1 cellular context compared by ENCODE assay signal in the genomic region with DNA sequence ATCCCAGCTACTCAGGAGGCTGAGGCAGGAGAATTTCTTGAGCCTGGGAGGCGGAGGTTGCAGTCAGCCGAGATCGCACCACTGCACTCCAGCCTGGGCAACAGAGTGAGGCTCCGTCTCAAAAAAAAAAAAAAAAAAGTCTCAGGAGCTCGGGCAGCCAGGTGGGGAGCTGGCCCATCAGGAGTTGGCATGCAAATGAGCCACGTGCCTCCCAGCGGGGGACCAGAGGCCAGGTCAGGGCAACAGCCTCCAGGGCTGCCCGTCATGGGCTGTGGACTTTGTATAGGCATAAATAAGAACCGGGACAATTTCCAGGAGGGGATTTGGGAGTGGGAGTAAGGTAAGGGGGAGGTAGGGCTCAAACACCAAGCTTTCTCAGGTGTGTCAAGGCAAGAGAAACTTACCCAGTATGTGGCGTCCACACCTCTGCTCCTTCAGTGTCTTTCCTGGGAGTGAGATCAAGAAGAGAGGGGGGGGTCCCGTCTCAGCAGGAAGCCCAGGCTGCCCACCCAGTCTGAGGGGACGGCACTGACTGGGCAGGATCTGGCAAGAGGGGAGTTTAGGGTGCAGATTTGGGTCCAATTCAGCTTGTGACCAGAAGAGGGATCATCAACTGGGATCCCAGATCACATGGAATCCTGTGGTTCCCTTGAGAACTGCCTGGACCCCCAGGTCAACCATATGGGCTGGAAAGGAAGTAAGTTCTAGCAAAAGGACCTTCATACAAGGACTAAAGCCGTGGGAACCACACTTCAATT.
A peak's percentile ranks its signal among the peaks of the same experiment; 100 is the strongest.
TF ChIP-seq lines count a peak whose summit lies in the region.

No MANE protein-coding gene starts in this region.

TF ChIP-seq in HepG2, 621 proteins besides CTCF, POLR2A, EP300 and RAD21 (continued from another document and continues in another):
- TF ChIP-seq, protein P1, sequence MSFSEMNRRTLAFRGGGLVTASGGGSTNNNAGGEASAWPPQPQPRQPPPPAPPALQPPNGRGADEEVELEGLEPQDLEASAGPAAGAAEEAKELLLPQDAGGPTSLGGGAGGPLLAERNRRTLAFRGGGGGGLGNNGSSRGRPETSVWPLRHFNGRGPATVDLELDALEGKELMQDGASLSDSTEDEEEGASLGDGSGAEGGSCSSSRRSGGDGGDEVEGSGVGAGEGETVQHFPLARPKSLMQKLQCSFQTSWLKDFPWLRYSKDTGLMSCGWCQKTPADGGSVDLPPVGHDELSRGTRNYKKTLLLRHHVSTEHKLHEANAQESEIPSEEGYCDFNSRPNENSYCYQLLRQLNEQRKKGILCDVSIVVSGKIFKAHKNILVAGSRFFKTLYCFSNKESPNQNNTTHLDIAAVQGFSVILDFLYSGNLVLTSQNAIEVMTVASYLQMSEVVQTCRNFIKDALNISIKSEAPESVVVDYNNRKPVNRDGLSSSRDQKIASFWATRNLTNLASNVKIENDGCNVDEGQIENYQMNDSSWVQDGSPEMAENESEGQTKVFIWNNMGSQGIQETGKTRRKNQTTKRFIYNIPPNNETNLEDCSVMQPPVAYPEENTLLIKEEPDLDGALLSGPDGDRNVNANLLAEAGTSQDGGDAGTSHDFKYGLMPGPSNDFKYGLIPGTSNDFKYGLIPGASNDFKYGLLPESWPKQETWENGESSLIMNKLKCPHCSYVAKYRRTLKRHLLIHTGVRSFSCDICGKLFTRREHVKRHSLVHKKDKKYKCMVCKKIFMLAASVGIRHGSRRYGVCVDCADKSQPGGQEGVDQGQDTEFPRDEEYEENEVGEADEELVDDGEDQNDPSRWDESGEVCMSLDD (CRISPR knock-in tag; IDR thresholded peaks at IDR 0.05; ENCODE audit: borderline replicate concordance) = no peak
- TF ChIP-seq RFX1 (IDR thresholded peaks at IDR 0.05) = no peak
- TF ChIP-seq POLR2AphosphoS5 (IDR thresholded peaks at IDR 0.05; ENCODE audit: low read depth, low read length) = no peak
- no peak for TF ChIP-seq EZH2 (conservative IDR thresholded peaks at IDR 0.05; ENCODE audit: low read depth, low read length)
- no peak for TF ChIP-seq ZNF749 (CRISPR knock-in tag; IDR thresholded peaks at IDR 0.05; ENCODE audit: borderline replicate concordance)
- TF ChIP-seq PHF5A (CRISPR knock-in tag; IDR thresholded peaks at IDR 0.05; ENCODE audit: low read depth, unreplicated experiment) = no peak
- peak; percentile 51; the same call in 1 of the 2 replicates for TF ChIP-seq ZNF543 (CRISPR knock-in tag; IDR thresholded peaks at IDR 0.05)
- no peak for TF ChIP-seq SSRP1 (CRISPR knock-in tag; IDR thresholded peaks at IDR 0.05)
- peak; percentile 43; the same call in 1 of the 2 replicates for TF ChIP-seq NAIF1 (CRISPR knock-in tag; IDR thresholded peaks at IDR 0.05; ENCODE audit: borderline replicate concordance)
- TF ChIP-seq, protein P2, sequence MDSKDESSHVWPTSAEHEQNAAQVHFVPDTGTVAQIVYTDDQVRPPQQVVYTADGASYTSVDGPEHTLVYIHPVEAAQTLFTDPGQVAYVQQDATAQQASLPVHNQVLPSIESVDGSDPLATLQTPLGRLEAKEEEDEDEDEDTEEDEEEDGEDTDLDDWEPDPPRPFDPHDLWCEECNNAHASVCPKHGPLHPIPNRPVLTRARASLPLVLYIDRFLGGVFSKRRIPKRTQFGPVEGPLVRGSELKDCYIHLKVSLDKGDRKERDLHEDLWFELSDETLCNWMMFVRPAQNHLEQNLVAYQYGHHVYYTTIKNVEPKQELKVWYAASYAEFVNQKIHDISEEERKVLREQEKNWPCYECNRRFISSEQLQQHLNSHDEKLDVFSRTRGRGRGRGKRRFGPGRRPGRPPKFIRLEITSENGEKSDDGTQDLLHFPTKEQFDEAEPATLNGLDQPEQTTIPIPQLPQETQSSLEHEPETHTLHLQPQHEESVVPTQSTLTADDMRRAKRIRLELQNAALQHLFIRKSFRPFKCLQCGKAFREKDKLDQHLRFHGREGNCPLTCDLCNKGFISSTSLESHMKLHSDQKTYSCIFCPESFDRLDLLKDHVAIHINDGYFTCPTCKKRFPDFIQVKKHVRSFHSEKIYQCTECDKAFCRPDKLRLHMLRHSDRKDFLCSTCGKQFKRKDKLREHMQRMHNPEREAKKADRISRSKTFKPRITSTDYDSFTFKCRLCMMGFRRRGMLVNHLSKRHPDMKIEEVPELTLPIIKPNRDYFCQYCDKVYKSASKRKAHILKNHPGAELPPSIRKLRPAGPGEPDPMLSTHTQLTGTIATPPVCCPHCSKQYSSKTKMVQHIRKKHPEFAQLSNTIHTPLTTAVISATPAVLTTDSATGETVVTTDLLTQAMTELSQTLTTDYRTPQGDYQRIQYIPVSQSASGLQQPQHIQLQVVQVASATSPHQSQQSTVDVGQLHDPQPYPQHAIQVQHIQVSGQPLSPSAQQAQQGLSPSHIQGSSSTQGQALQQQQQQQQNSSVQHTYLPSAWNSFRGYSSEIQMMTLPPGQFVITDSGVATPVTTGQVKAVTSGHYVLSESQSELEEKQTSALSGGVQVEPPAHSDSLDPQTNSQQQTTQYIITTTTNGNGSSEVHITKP (CRISPR knock-in tag; IDR thresholded peaks at IDR 0.05; ENCODE audit: low read depth) = no peak
- TF ChIP-seq KLF6 (CRISPR knock-in tag; IDR thresholded peaks at IDR 0.05) = no peak
- TF ChIP-seq, protein P3, sequence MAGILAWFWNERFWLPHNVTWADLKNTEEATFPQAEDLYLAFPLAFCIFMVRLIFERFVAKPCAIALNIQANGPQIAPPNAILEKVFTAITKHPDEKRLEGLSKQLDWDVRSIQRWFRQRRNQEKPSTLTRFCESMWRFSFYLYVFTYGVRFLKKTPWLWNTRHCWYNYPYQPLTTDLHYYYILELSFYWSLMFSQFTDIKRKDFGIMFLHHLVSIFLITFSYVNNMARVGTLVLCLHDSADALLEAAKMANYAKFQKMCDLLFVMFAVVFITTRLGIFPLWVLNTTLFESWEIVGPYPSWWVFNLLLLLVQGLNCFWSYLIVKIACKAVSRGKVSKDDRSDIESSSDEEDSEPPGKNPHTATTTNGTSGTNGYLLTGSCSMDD (CRISPR knock-in tag; IDR thresholded peaks at IDR 0.05) = no peak
- TF ChIP-seq TMF1 (CRISPR knock-in tag; IDR thresholded peaks at IDR 0.05; ENCODE audit: low read depth) = no peak
- TF ChIP-seq MIXL1 (CRISPR knock-in tag; IDR thresholded peaks at IDR 0.05) = no peak
- TF ChIP-seq, protein P4, sequence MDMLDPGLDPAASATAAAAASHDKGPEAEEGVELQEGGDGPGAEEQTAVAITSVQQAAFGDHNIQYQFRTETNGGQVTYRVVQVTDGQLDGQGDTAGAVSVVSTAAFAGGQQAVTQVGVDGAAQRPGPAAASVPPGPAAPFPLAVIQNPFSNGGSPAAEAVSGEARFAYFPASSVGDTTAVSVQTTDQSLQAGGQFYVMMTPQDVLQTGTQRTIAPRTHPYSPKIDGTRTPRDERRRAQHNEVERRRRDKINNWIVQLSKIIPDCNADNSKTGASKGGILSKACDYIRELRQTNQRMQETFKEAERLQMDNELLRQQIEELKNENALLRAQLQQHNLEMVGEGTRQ (IDR thresholded peaks at IDR 0.05; ENCODE audit: low read depth, low read length) = 0 out of 2 replicates have a peak, but pooled peaks have one; percentile 20
- TF ChIP-seq, protein P4 (CRISPR knock-in tag; IDR thresholded peaks at IDR 0.05; ENCODE audit: borderline replicate concordance) = peak; percentile 80; the same call in 1 of the 2 replicates
- peak; percentile 52; the same call in 1 of the 2 replicates for TF ChIP-seq MYC (CRISPR knock-in tag; IDR thresholded peaks at IDR 0.05; ENCODE audit: borderline replicate concordance)
- TF ChIP-seq ZNF660 (CRISPR knock-in tag; IDR thresholded peaks at IDR 0.05; ENCODE audit: borderline replicate concordance, low read depth) = no peak
- TF ChIP-seq, protein P5, sequence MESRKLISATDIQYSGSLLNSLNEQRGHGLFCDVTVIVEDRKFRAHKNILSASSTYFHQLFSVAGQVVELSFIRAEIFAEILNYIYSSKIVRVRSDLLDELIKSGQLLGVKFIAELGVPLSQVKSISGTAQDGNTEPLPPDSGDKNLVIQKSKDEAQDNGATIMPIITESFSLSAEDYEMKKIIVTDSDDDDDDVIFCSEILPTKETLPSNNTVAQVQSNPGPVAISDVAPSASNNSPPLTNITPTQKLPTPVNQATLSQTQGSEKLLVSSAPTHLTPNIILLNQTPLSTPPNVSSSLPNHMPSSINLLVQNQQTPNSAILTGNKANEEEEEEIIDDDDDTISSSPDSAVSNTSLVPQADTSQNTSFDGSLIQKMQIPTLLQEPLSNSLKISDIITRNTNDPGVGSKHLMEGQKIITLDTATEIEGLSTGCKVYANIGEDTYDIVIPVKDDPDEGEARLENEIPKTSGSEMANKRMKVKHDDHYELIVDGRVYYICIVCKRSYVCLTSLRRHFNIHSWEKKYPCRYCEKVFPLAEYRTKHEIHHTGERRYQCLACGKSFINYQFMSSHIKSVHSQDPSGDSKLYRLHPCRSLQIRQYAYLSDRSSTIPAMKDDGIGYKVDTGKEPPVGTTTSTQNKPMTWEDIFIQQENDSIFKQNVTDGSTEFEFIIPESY (CRISPR knock-in tag; IDR thresholded peaks at IDR 0.05) = no peak
- no peak for TF ChIP-seq ZZZ3 (CRISPR knock-in tag; IDR thresholded peaks at IDR 0.05; ENCODE audit: borderline replicate concordance)
- TF ChIP-seq, protein P6, sequence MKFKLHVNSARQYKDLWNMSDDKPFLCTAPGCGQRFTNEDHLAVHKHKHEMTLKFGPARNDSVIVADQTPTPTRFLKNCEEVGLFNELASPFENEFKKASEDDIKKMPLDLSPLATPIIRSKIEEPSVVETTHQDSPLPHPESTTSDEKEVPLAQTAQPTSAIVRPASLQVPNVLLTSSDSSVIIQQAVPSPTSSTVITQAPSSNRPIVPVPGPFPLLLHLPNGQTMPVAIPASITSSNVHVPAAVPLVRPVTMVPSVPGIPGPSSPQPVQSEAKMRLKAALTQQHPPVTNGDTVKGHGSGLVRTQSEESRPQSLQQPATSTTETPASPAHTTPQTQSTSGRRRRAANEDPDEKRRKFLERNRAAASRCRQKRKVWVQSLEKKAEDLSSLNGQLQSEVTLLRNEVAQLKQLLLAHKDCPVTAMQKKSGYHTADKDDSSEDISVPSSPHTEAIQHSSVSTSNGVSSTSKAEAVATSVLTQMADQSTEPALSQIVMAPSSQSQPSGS (CRISPR knock-in tag; IDR thresholded peaks at IDR 0.05) = no peak
- TF ChIP-seq REL (CRISPR knock-in tag; conservative IDR thresholded peaks at IDR 0.05) = no peak
- peak; percentile 86; the same call in 1 of the 2 replicates for TF ChIP-seq ZNF605 (CRISPR knock-in tag; IDR thresholded peaks at IDR 0.05)
- TF ChIP-seq SALL2 (CRISPR knock-in tag; IDR thresholded peaks at IDR 0.05) = no peak; the same call in 1 of the 2 replicates
- TF ChIP-seq ZNF251 (CRISPR knock-in tag; IDR thresholded peaks at IDR 0.05) = no peak
- TF ChIP-seq, protein P7, sequence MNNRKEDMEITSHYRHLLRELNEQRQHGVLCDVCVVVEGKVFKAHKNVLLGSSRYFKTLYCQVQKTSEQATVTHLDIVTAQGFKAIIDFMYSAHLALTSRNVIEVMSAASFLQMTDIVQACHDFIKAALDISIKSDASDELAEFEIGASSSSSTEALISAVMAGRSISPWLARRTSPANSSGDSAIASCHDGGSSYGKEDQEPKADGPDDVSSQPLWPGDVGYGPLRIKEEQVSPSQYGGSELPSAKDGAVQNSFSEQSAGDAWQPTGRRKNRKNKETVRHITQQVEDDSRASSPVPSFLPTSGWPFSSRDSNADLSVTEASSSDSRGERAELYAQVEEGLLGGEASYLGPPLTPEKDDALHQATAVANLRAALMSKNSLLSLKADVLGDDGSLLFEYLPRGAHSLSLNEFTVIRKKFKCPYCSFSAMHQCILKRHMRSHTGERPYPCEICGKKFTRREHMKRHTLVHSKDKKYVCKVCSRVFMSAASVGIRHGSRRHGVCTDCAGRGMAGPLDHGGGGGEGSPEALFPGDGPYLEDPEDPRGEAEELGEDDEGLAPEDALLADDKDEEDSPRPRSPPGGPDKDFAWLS (CRISPR knock-in tag; IDR thresholded peaks at IDR 0.05; ENCODE audit: borderline replicate concordance) = no peak
- TF ChIP-seq NR2F2 (IDR thresholded peaks at IDR 0.05; ENCODE audit: borderline replicate concordance, low read depth) = peak; percentile 53; the same call in 1 of the 2 replicates
- TF ChIP-seq GATA4 (IDR thresholded peaks at IDR 0.05; ENCODE audit: borderline replicate concordance, low read depth) = no peak
- no peak for TF ChIP-seq ZNF292 (CRISPR knock-in tag; IDR thresholded peaks at IDR 0.05; ENCODE audit: borderline replicate concordance, low read depth)
- TF ChIP-seq TAF15 (IDR thresholded peaks at IDR 0.05; ENCODE audit: low read depth, low read length, poor library complexity, severe bottlenecking) = no peak
- TF ChIP-seq, protein P8, sequence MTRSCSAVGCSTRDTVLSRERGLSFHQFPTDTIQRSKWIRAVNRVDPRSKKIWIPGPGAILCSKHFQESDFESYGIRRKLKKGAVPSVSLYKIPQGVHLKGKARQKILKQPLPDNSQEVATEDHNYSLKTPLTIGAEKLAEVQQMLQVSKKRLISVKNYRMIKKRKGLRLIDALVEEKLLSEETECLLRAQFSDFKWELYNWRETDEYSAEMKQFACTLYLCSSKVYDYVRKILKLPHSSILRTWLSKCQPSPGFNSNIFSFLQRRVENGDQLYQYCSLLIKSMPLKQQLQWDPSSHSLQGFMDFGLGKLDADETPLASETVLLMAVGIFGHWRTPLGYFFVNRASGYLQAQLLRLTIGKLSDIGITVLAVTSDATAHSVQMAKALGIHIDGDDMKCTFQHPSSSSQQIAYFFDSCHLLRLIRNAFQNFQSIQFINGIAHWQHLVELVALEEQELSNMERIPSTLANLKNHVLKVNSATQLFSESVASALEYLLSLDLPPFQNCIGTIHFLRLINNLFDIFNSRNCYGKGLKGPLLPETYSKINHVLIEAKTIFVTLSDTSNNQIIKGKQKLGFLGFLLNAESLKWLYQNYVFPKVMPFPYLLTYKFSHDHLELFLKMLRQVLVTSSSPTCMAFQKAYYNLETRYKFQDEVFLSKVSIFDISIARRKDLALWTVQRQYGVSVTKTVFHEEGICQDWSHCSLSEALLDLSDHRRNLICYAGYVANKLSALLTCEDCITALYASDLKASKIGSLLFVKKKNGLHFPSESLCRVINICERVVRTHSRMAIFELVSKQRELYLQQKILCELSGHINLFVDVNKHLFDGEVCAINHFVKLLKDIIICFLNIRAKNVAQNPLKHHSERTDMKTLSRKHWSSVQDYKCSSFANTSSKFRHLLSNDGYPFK (CRISPR knock-in tag; IDR thresholded peaks at IDR 0.05; ENCODE audit: borderline replicate concordance) = 0 out of 2 replicates have a peak, but pooled peaks have one; percentile 50
- TF ChIP-seq ATM (IDR thresholded peaks at IDR 0.05; ENCODE audit: borderline replicate concordance) = no peak
